Comparison of ENCODE assay signal across 19 cellular contexts in genomic region chr9:113997610-113998009, GRCh38.
DNase-seq lines count a peak whose midpoint lies in the region; ATAC-seq and TF ChIP-seq lines count a peak whose summit lies in the region.
"Had no signal": no experiment of that assay in that cellular context is flagged by ENCODE, and none has a peak within 500 bp of the region (broad histone marks: within the 10 kb centered on the region; RNA-seq: fewer than 3 reads in every experiment).

No MANE protein-coding gene starts in this region.

- H3K4me3 ChIP-seq in Peyer's patch, result no peak overlapping the region
- H3K4me3 ChIP-seq in testis, result no peak overlapping the region

- H3K27ac ChIP-seq in Peyer's patch, result no peak overlapping the region
- H3K27ac ChIP-seq in testis, result no peak overlapping the region

- DNase-seq in activated CD8-positive, alpha-beta memory T cell treated with anti-CD3 and anti-CD28 coated beads for 24 hours, result peak; percentile 32
- no peak for DNase-seq in activated CD8-positive, alpha-beta memory T cell treated with anti-CD3 and anti-CD28 coated beads, Interleukin-2, amount 50 U/mL, for 4 hours
- DNase-seq in Peyer's patch (peak in 2 of 3 donors; percentile 24 to 34), left lobe of liver (ENCODE audit: low spot score) (peak; percentile 44), testis (peak; percentile 11), omental fat pad (ENCODE audit: low spot score) (no peak), A172 (ENCODE audit: low spot score) (no peak)
- DNase-seq: AML-193; CD4-positive, CD25-positive, alpha-beta regulatory T cell; DND-41; GDM1; GOT3; KG1; NCI-H1048; NCI-H1694; NCI-H2107; NCI-H226; NCI-H526; NK-92 treated with Interleukin-12 subunit alpha and Interleukin-12 subunit beta, amount 100 ng/mL, for 24 hours had no signal

- intact Hi-C loops in testis (cut with DNase I; ENCODE audit: low total_unique reads), result no loop called here

- H3K9me3 ChIP-seq in Peyer's patch, result no peaks in the 10 kb centered on the region
- no peaks in the 10 kb centered on the region for H3K9me3 ChIP-seq in testis

- TF ChIP-seq CTCF in Peyer's patch (IDR thresholded peaks at IDR 0.05) (no peak), testis (IDR thresholded peaks at IDR 0.05) (no peak), omental fat pad (IDR thresholded peaks at IDR 0.05) (no peak)

- no peaks in the 10 kb centered on the region for H3K27me3 ChIP-seq in Peyer's patch
- H3K27me3 ChIP-seq in testis, result no peaks in the 10 kb centered on the region

- 91 to 94% methylated on average over 5 of the region's 5 CpGs for WGBS in testis, 2 donors

- ATAC-seq in left lobe of liver (no peak), omental fat pad (ENCODE audit: low FRiP score) (no peak)

- H3K4me1 ChIP-seq in Peyer's patch (peaks cover 0 to 1% (median 0%) of the 10 kb centered on the region in 4 donors), testis (peaks cover 19% of the 10 kb centered on the region)

- TF ChIP-seq POLR2A in Peyer's patch (IDR thresholded peaks at IDR 0.05) (no peak), testis (IDR thresholded peaks at IDR 0.05) (no peak)

- H3K36me3 ChIP-seq in Peyer's patch, result no peaks in the 10 kb centered on the region
- H3K36me3 ChIP-seq in testis (ENCODE audit: low read depth, missing control alignments), result no peaks in the 10 kb centered on the region

Comparison
In these comparisons a context has a peak if more than half of its experiments do, and no peak if none do; other contexts are left out.
1. DNase-seq: peak in activated CD8-positive, alpha-beta memory T cell treated with anti-CD3 and anti-CD28 coated beads for 24 hours (single experiment), Peyer's patch (2 of 3), left lobe of liver (single experiment) and testis (single experiment); none in activated CD8-positive, alpha-beta memory T cell treated with anti-CD3 and anti-CD28 coated beads, Interleukin-2, amount 50 U/mL, for 4 hours (single experiment), omental fat pad (single experiment) and A172 (single experiment).